14 cellular contexts compared by ENCODE assay signal in genomic region chr7:28315565-28316420, GRCh38.
DNase-seq lines count a peak whose midpoint lies in the region; ATAC-seq and TF ChIP-seq lines count a peak whose summit lies in the region.
"Had no signal": no experiment of that assay in that cellular context is flagged by ENCODE, and none has a peak within 500 bp of the region (broad histone marks: within the 10 kb centered on the region; RNA-seq: fewer than 3 reads in every experiment).

No MANE protein-coding gene starts in this region.

- H3K36me3 Mint-ChIP-seq in Caco-2 (ENCODE audit: insufficient read depth, unreplicated experiment) (no peaks in the 10 kb centered on the region), neural crest cell (ENCODE audit: low read depth) (no peaks in the 10 kb centered on the region)

- no peaks in the 10 kb centered on the region for H3K36me3 ChIP-seq in Caco-2 (ENCODE audit: control insufficient read depth, insufficient read depth, low read length)
- H3K36me3 ChIP-seq: ascending aorta had no signal

- no peak overlapping the region for H3K4me3 ChIP-seq in Caco-2 (ENCODE audit: low read depth, low read length)
- H3K4me3 ChIP-seq: ascending aorta had no signal

- peak overlapping the region; percentile 38 for H3K4me3 Mint-ChIP-seq in Caco-2 (ENCODE audit: unreplicated experiment)
- H3K4me3 Mint-ChIP-seq in neural crest cell = no peak overlapping the region
- H3K4me3 Mint-ChIP-seq: stimulated activated naive CD8-positive, alpha-beta T cell treated with anti-CD3 and anti-CD28 coated beads, Interleukin-15, amount 100 ng/mL, for 72 hours had no signal

- H3K9me3 Mint-ChIP-seq in Caco-2 (ENCODE audit: unreplicated experiment) (no peaks in the 10 kb centered on the region), neural crest cell (no peaks in the 10 kb centered on the region)
- H3K9me3 Mint-ChIP-seq: stimulated activated naive CD8-positive, alpha-beta T cell treated with anti-CD3 and anti-CD28 coated beads, Interleukin-15, amount 100 ng/mL, for 72 hours had no signal

- H3K4me1 Mint-ChIP-seq in Caco-2 (ENCODE audit: low read depth, unreplicated experiment) (peaks cover 21% of the 10 kb centered on the region), neural crest cell (no peaks in the 10 kb centered on the region)

- BruUV-seq in Caco-2 (replicated peaks; lab: Mats Ljungman, UMichigan) = no TSS peak

- DNase-seq in Caco-2 (no peak), NCI-H2171 treated with DMSO at 0.1 percent for 48 hours (lab: John Stamatoyannopoulos, UW) (peak; percentile 60), neural crest cell (ENCODE audit: low read depth, low spot score) (no peak), T-helper 2 cell (no peak), dermis blood vessel endothelial cell (no peak), retina (no peak)
- no peak for DNase-seq in activated naive CD4-positive, alpha-beta T cell treated with anti-CD3 and anti-CD28 coated beads, Interleukin-2, amount 50 U/mL, for 16 hours
- DNase-seq: activated CD4-positive, CD25-positive, alpha-beta regulatory T cell; effector CD8-positive, alpha-beta T cell; KBM-7; NCI-H187; stimulated activated naive CD8-positive, alpha-beta T cell treated with anti-CD3 and anti-CD28 coated beads, Interleukin-15, amount 100 ng/mL, for 72 hours had no signal

- H3K4me1 ChIP-seq in Caco-2 = peaks cover 25% of the 10 kb centered on the region
- H3K4me1 ChIP-seq: ascending aorta had no signal

- H3K27me3 Mint-ChIP-seq in Caco-2 (ENCODE audit: insufficient read depth, unreplicated experiment) = no peaks in the 10 kb centered on the region
- peaks cover 7% of the 10 kb centered on the region for H3K27me3 Mint-ChIP-seq in neural crest cell (ENCODE audit: low read depth)

- no peaks in the 10 kb centered on the region for H3K9me3 ChIP-seq in Caco-2
- H3K9me3 ChIP-seq: ascending aorta had no signal

- intact Hi-C loops in Caco-2 (cut with micrococcal nuclease; ENCODE audit: unreplicated experiment) = no loop called here

- peak; percentile 94 for ATAC-seq in esophagus mucosa

- TF ChIP-seq CTCF in Caco-2 (IDR thresholded peaks at IDR 0.05; ENCODE audit: insufficient read depth in 1 of 2, low read depth in 1 of 2, low read length in 1 of 2, severe bottlenecking in 1 of 2, unreplicated experiment in 1 of 2) = no peak
- no peak for TF ChIP-seq CTCF in neural crest cell (conservative IDR thresholded peaks at IDR 0.05)

- peak overlapping the region; percentile 59 for H3K27ac Mint-ChIP-seq in Caco-2 (ENCODE audit: unreplicated experiment)
- H3K27ac Mint-ChIP-seq in neural crest cell (ENCODE audit: unreplicated experiment) = peak overlapping the region; percentile 27

- CTCF ChIA-PET in Caco-2 (lab: Charles Lee) = no interaction called here

- H3K27me3 ChIP-seq in Caco-2 (replicated peaks; ENCODE audit: control insufficient read depth, insufficient read depth, low read length) = no peaks in the 10 kb centered on the region
- H3K27me3 ChIP-seq: ascending aorta had no signal

- POLR2A ChIA-PET in Caco-2 (lab: Charles Lee) = no interaction called here
